17 cellular contexts compared by ENCODE assay signal in genomic region chr6:162488444-162488843, GRCh38.
"Had no signal": no experiment of that assay in that cellular context is flagged by ENCODE, and none has a peak within 500 bp of the region (broad histone marks: within the 10 kb centered on the region; RNA-seq: fewer than 3 reads in every experiment).

No MANE protein-coding gene starts in this region.

- DNase-seq: activated CD4-positive, CD25-positive, alpha-beta regulatory T cell treated with anti-CD3 and anti-CD28 coated beads, Interleukin-2, amount 50 U/mL, for 72 hours; activated T-cell treated with anti-CD3 and anti-CD28 coated beads, Interleukin-2, amount 50 U/mL, for 1 hour; effector memory CD4-positive, alpha-beta T cell; foreskin keratinocyte; kidney glomerular epithelial cell; left ventricle myocardium superior; mammary epithelial cell; midbrain; natural killer cell; ovary; stimulated activated CD4-positive, alpha-beta T cell treated with anti-CD3 and anti-CD28 coated beads, Interleukin-1b, Interleukin-23, amount 100 ng/mL, for 48 hours; stomach; transverse colon; uterus had no signal

- H3K9me3 Mint-ChIP-seq: activated naive CD4-positive, alpha-beta T cell treated with anti-CD3 and anti-CD28 coated beads, Interleukin-2, amount 50 U/mL, for 72 hours had no signal

- H3K27me3 Mint-ChIP-seq: activated T-helper 17 cell treated with anti-CD3 and anti-CD28 coated beads, Interleukin-2, amount 50 U/mL, for 72 hours; central memory CD8-positive, alpha-beta T cell had no signal

- ATAC-seq: activated naive CD4-positive, alpha-beta T cell treated with anti-CD3 and anti-CD28 coated beads, Interleukin-2, amount 50 U/mL, for 72 hours; activated T-helper 17 cell treated with anti-CD3 and anti-CD28 coated beads, Interleukin-2, amount 50 U/mL, for 72 hours; foreskin keratinocyte; left ventricle myocardium superior; natural killer cell had no signal

- H3K4me1 Mint-ChIP-seq: activated T-helper 17 cell treated with anti-CD3 and anti-CD28 coated beads, Interleukin-2, amount 50 U/mL, for 72 hours; central memory CD8-positive, alpha-beta T cell; natural killer cell had no signal

- H3K27ac Mint-ChIP-seq: activated naive CD4-positive, alpha-beta T cell treated with anti-CD3 and anti-CD28 coated beads, Interleukin-2, amount 50 U/mL, for 72 hours; activated T-helper 17 cell treated with anti-CD3 and anti-CD28 coated beads, Interleukin-2, amount 50 U/mL, for 72 hours; natural killer cell had no signal

- H3K4me3 Mint-ChIP-seq: activated T-helper 17 cell treated with anti-CD3 and anti-CD28 coated beads, Interleukin-2, amount 50 U/mL, for 72 hours; central memory CD8-positive, alpha-beta T cell; natural killer cell had no signal
